31 cellular contexts compared by ENCODE assay signal in the genomic region with DNA sequence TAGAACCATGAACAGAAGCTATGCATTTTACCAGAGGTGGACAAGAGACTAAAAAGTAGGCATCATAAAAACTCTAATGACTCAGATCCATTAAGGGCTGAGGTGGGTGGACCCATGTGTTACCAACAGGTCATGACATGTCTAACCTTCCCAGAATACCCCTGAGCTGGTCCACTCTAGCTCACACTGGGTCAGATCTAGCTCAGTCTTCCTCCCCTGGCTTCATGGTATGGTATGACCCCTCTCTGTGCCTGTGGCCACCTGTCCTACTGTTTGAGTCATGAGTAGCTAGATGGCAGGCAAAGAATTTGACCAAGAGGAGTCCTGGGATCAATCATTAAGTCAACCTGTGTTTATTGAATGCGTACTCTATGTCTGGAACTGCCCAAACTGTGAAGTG.
"Had no signal": no experiment of that assay in that cellular context is flagged by ENCODE, and none has a peak within 500 bp of the region (broad histone marks: within the 10 kb centered on the region; RNA-seq: fewer than 3 reads in every experiment).

No MANE protein-coding gene starts in this region.

- H3K9me3 ChIP-seq: left ventricle myocardium inferior, neutrophil, psoas muscle, right atrium auricular region, right lobe of liver, stomach, testis, thyroid gland, transverse colon, upper lobe of left lung had no signal

- H3K4me3 ChIP-seq: left ventricle myocardium inferior, lung, neural progenitor cell, psoas muscle, right atrium auricular region, right lobe of liver, smooth muscle cell, stomach, testis, thyroid gland, transverse colon, upper lobe of left lung had no signal

- FAIRE-seq: islet of Langerhans, kidney, urothelium cell line had no signal

- H3K79me2 ChIP-seq: parathyroid adenoma had no signal

- DNase-seq: hypothalamus; immature natural killer cell; kidney; left ventricle myocardium inferior; mesendoderm; naive B cell; natural killer cell; nephron progenitor cell; occipital lobe; psoas muscle; right lobe of liver; stimulated activated CD4-positive, alpha-beta T cell treated with anti-CD3 and anti-CD28 coated beads, Interleukin-1b, Interleukin-23, amount 100 ng/mL, for 48 hours; stimulated activated CD4-positive, alpha-beta T cell treated with anti-CD3 and anti-CD28 coated beads, Interleukin-2, amount 100 ng/mL, for 48 hours; stimulated activated CD4-positive, alpha-beta T cell treated with anti-CD3 and anti-CD28 coated beads, Interleukin-4, amount 100 ng/mL, for 4 hours; stimulated activated CD8-positive, alpha-beta memory T cell treated with anti-CD3 and anti-CD28 coated beads, Interleukin-4, amount 100 ng/mL, for 48 hours; stimulated activated naive B cell treated with anti-CD40 and anti-IgM and Interleukin-4, amounts not matched to agents 10 μg/mL and 1 μg/mL and 100 μg/mL, for 72 hours; stimulated activated naive CD8-positive, alpha-beta T cell treated with anti-CD3 and anti-CD28 coated beads, Interleukin-15, Interleukin-2, amounts not matched to agents 100 U/mL and 50 U/mL, for 24 hours; stomach; testis; thyroid gland; transverse colon; upper lobe of left lung had no signal

- H3K9ac ChIP-seq: neural progenitor cell, parathyroid adenoma had no signal

- H3K4me2 ChIP-seq: neural progenitor cell, smooth muscle cell had no signal

- H3K27me3 ChIP-seq: neural progenitor cell, neutrophil, right atrium auricular region, right lobe of liver, stomach, testis, thyroid gland, transverse colon, upper lobe of left lung had no signal

- H3K36me3 Mint-ChIP-seq: immature natural killer cell; mesothelial cell of epicardium; naive B cell; natural killer cell; neural progenitor cell; stimulated activated naive B cell treated with anti-CD40 and anti-IgM and Interleukin-4, amounts not matched to agents 10 μg/mL and 1 μg/mL and 100 μg/mL, for 72 hours had no signal

- H3K27ac ChIP-seq: left ventricle myocardium inferior, neural progenitor cell, neutrophil, parathyroid adenoma, psoas muscle, right atrium auricular region, right lobe of liver, stomach, testis, thyroid gland, transverse colon, upper lobe of left lung had no signal

- H3K4me3 Mint-ChIP-seq: immature natural killer cell; mesothelial cell of epicardium; naive B cell; natural killer cell; nephron progenitor cell; neural progenitor cell; stimulated activated naive B cell treated with anti-CD40 and anti-IgM and Interleukin-4, amounts not matched to agents 10 μg/mL and 1 μg/mL and 100 μg/mL, for 72 hours had no signal

- ATAC-seq: natural killer cell; right lobe of liver; stimulated activated naive B cell treated with anti-CD40 and anti-IgM and Interleukin-4, amounts not matched to agents 10 μg/mL and 1 μg/mL and 100 μg/mL, for 72 hours; stimulated activated naive CD8-positive, alpha-beta T cell treated with anti-CD3 and anti-CD28 coated beads, Interleukin-15, Interleukin-2, amounts not matched to agents 100 U/mL and 50 U/mL, for 24 hours had no signal

- H2AFZ ChIP-seq: neural progenitor cell, parathyroid adenoma had no signal

- H3K27ac Mint-ChIP-seq: immature natural killer cell; mesothelial cell of epicardium; naive B cell; natural killer cell; nephron progenitor cell; neural progenitor cell; stimulated activated naive B cell treated with anti-CD40 and anti-IgM and Interleukin-4, amounts not matched to agents 10 μg/mL and 1 μg/mL and 100 μg/mL, for 72 hours had no signal

- H3K4me1 Mint-ChIP-seq: immature natural killer cell; mesothelial cell of epicardium; naive B cell; natural killer cell; nephron progenitor cell; neural progenitor cell; stimulated activated naive B cell treated with anti-CD40 and anti-IgM and Interleukin-4, amounts not matched to agents 10 μg/mL and 1 μg/mL and 100 μg/mL, for 72 hours had no signal

- H3K9me3 Mint-ChIP-seq: immature natural killer cell; mesothelial cell of epicardium; natural killer cell; nephron progenitor cell; neural progenitor cell; stimulated activated naive B cell treated with anti-CD40 and anti-IgM and Interleukin-4, amounts not matched to agents 10 μg/mL and 1 μg/mL and 100 μg/mL, for 72 hours had no signal

- H3K4me1 ChIP-seq: left ventricle myocardium inferior, neural progenitor cell, right atrium auricular region, stomach, testis, thyroid gland, transverse colon, upper lobe of left lung had no signal

- H3K27me3 Mint-ChIP-seq: naive B cell; stimulated activated naive B cell treated with anti-CD40 and anti-IgM and Interleukin-4, amounts not matched to agents 10 μg/mL and 1 μg/mL and 100 μg/mL, for 72 hours had no signal

- H3K36me3 ChIP-seq: left ventricle myocardium inferior, neural progenitor cell, neutrophil, right atrium auricular region, right lobe of liver, stomach, thyroid gland, transverse colon, upper lobe of left lung had no signal
